In the genomic region with DNA sequence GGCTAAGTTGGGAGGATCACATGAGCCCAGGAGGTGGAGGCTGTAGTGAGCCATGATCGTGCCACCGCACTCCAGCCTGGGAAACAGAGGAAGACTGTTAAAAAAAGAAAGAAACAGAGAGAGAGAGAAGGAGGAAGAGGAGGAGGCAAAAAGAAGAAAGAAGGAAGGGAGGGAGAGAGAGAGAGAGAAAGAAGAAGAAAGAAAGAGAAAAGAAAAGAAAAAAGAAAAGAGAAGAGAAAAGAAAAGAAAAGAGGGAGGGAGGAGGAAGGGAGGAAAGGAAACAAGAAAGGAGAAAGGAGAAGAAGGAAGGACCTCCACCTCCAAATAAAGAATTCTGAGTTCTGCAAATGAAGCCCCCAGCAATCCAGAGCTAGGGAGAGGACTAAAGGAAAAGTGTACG, we compare ENCODE assay signal across 14 cellular contexts.
DNase-seq lines count a peak whose midpoint lies in the region; ATAC-seq and TF ChIP-seq lines count a peak whose summit lies in the region.
"Had no signal": no experiment of that assay in that cellular context is flagged by ENCODE, and none has a peak within 500 bp of the region (broad histone marks: within the 10 kb centered on the region; RNA-seq: fewer than 3 reads in every experiment).

No MANE protein-coding gene starts in this region.

- no peaks in the 10 kb centered on the region for H3K27me3 Mint-ChIP-seq in activated naive CD8-positive, alpha-beta T cell
- H3K27me3 Mint-ChIP-seq in activated naive CD8-positive, alpha-beta T cell treated with anti-CD3 and anti-CD28 coated beads, Interleukin-2, amount 50 U/mL, for 24 hours = no peaks in the 10 kb centered on the region
- no peaks in the 10 kb centered on the region for H3K27me3 Mint-ChIP-seq in memory B cell

- H3K4me1 ChIP-seq in HEK293 (ENCODE audit: control insufficient read depth, insufficient read depth, low read length) = no peaks in the 10 kb centered on the region
- H3K4me1 ChIP-seq in stomach = peaks cover 34 to 78% (median 51%) of the 10 kb centered on the region in 4 donors

- H3K36me3 Mint-ChIP-seq in activated naive CD8-positive, alpha-beta T cell = peaks cover 9% of the 10 kb centered on the region
- H3K36me3 Mint-ChIP-seq in activated naive CD8-positive, alpha-beta T cell treated with anti-CD3 and anti-CD28 coated beads, Interleukin-2, amount 50 U/mL, for 24 hours (ENCODE audit: low read depth) = peaks cover 24% of the 10 kb centered on the region
- peaks cover 21% of the 10 kb centered on the region for H3K36me3 Mint-ChIP-seq in memory B cell

- TF ChIP-seq POLR2A in stomach (IDR thresholded peaks at IDR 0.05) = no peak

- no peak overlapping the region for H3K27ac ChIP-seq in HEK293 (ENCODE audit: extremely low read depth, low read depth, low read length)
- H3K27ac ChIP-seq in stomach = peak overlapping the region in 3 of 5 donors; percentile 4 to 85 (median 49)
- H3K27ac ChIP-seq in coronary artery = no peak overlapping the region

- intact Hi-C loops in stomach (cut with DNase I; ENCODE audit: low total_unique reads) = loop anchor here (5.0 kb wide), 1 partner anchor 197 kb away; no protein-coding TSS in a partner anchor

- no peak for ATAC-seq in activated naive CD8-positive, alpha-beta T cell treated with anti-CD3 and anti-CD28 coated beads, Interleukin-2, amount 50 U/mL, for 24 hours
- ATAC-seq in memory B cell (ENCODE audit: low read depth) (no peak), GM21737 (IDR thresholded peaks at IDR 0.05; ENCODE audit: unreplicated experiment) (no peak)
- ATAC-seq: GM12878 had no signal

- no peak overlapping the region for H3K4me3 Mint-ChIP-seq in activated naive CD8-positive, alpha-beta T cell
- no peak overlapping the region for H3K4me3 Mint-ChIP-seq in activated naive CD8-positive, alpha-beta T cell treated with anti-CD3 and anti-CD28 coated beads, Interleukin-2, amount 50 U/mL, for 24 hours
- H3K4me3 Mint-ChIP-seq in memory B cell = no peak overlapping the region

- CTCF ChIA-PET in HEK293 (lab: Yijun Ruan, JAX) = interaction anchor here (0.5 to 2.0 kb wide), 4 partner anchors 11 to 222 kb away, joined by 3 to 6 read pairs (median 6); a partner anchor contains a TSS

- no peaks in the 10 kb centered on the region for H3K27me3 ChIP-seq in stomach

- no peak for TF ChIP-seq CTCF in HEK293 (tag by site-specific recombination; IDR thresholded peaks at IDR 0.05)
- TF ChIP-seq CTCF in stomach (IDR thresholded peaks at IDR 0.05) = no peak
- no peak for TF ChIP-seq CTCF in coronary artery (IDR thresholded peaks at IDR 0.05)

- DNase-seq in activated naive CD8-positive, alpha-beta T cell treated with anti-CD3 and anti-CD28 coated beads, Interleukin-2, amount 50 U/mL, for 24 hours = no peak
- DNase-seq in memory B cell (ENCODE audit: low spot score in 2 of 2) = no peak
- DNase-seq in stomach = no peak
- DNase-seq in stimulated activated CD4-positive, alpha-beta T cell treated with anti-CD3 and anti-CD28 coated beads, Interleukin-4, amount 100 ng/mL, for 4 hours = no peak
- no peak for DNase-seq in coronary artery (ENCODE audit: low spot score)
- DNase-seq: HCEC 1CT, NCI-H1930, NCI-H2171, NCI-H446 treated with DMSO at 0.1 percent for 48 hours, NCI-H774 had no signal

- peaks cover 65% of the 10 kb centered on the region for H3K4me1 Mint-ChIP-seq in activated naive CD8-positive, alpha-beta T cell (ENCODE audit: low read depth)
- H3K4me1 Mint-ChIP-seq in activated naive CD8-positive, alpha-beta T cell treated with anti-CD3 and anti-CD28 coated beads, Interleukin-2, amount 50 U/mL, for 24 hours = peaks cover 72% of the 10 kb centered on the region
- peaks cover 40% of the 10 kb centered on the region for H3K4me1 Mint-ChIP-seq in memory B cell

- H3K36me3 ChIP-seq in HEK293 (ENCODE audit: control insufficient read depth in 2 of 2, insufficient read depth in 1 of 2, low read length in 2 of 2) (no peaks in the 10 kb centered on the region), stomach (peaks cover 0 to 16% (median 8%) of the 10 kb centered on the region in 4 donors)

- no peak for TF ChIP-seq EP300 in stomach (IDR thresholded peaks at IDR 0.05)

- WGBS in stomach, 5 donors = 93 to 96% (median 96%) methylated on average over 3 of the region's 3 CpGs

- H3K9me3 Mint-ChIP-seq in activated naive CD8-positive, alpha-beta T cell (ENCODE audit: low read depth) = no peaks in the 10 kb centered on the region
- no peaks in the 10 kb centered on the region for H3K9me3 Mint-ChIP-seq in activated naive CD8-positive, alpha-beta T cell treated with anti-CD3 and anti-CD28 coated beads, Interleukin-2, amount 50 U/mL, for 24 hours
- peaks cover 3% of the 10 kb centered on the region for H3K9me3 Mint-ChIP-seq in memory B cell

- H3K9me3 ChIP-seq in HEK293 (ENCODE audit: control insufficient read depth, insufficient read depth, low read depth, low read length) = no peaks in the 10 kb centered on the region
- no peaks in the 10 kb centered on the region for H3K9me3 ChIP-seq in stomach

- POLR2A ChIA-PET in HEK293 (lab: Yijun Ruan, JAX) = no interaction called here

- H3K27ac Mint-ChIP-seq in activated naive CD8-positive, alpha-beta T cell = peak overlapping the region; percentile 96
- no peak overlapping the region for H3K27ac Mint-ChIP-seq in activated naive CD8-positive, alpha-beta T cell treated with anti-CD3 and anti-CD28 coated beads, Interleukin-2, amount 50 U/mL, for 24 hours
- H3K27ac Mint-ChIP-seq in memory B cell = peak overlapping the region; percentile 12

- H3K4me3 ChIP-seq in HEK293 (ENCODE audit: low read depth, low read length) (no peak overlapping the region), stomach (no peak overlapping the region), coronary artery (no peak overlapping the region)
- H3K4me3 ChIP-seq: GM12878 had no signal

TF ChIP-seq in HEK293, 187 proteins besides CTCF, POLR2A, EP300 and RAD21:
- TF ChIP-seq, protein P1, sequence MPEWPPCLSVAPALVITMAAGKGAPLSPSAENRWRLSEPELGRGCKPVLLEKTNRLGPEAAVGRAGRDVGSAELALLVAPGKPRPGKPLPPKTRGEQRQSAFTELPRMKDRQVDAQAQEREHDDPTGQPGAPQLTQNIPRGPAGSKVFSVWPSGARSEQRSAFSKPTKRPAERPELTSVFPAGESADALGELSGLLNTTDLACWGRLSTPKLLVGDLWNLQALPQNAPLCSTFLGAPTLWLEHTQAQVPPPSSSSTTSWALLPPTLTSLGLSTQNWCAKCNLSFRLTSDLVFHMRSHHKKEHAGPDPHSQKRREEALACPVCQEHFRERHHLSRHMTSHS (tag by site-specific recombination; IDR thresholded peaks at IDR 0.05) = no peak
- TF ChIP-seq HOXC10 (CRISPR knock-in tag; IDR thresholded peaks at IDR 0.05) (no peak), ZEB2 (tag by site-specific recombination; IDR thresholded peaks at IDR 0.05) (no peak), ZNF701 (tag by site-specific recombination; IDR thresholded peaks at IDR 0.05) (no peak), ZNF366 (tag by site-specific recombination; conservative IDR thresholded peaks at IDR 0.05) (peak; percentile 88), PRDM1 (tag by site-specific recombination; IDR thresholded peaks at IDR 0.05) (peak; percentile 81)
- TF ChIP-seq, protein P2, sequence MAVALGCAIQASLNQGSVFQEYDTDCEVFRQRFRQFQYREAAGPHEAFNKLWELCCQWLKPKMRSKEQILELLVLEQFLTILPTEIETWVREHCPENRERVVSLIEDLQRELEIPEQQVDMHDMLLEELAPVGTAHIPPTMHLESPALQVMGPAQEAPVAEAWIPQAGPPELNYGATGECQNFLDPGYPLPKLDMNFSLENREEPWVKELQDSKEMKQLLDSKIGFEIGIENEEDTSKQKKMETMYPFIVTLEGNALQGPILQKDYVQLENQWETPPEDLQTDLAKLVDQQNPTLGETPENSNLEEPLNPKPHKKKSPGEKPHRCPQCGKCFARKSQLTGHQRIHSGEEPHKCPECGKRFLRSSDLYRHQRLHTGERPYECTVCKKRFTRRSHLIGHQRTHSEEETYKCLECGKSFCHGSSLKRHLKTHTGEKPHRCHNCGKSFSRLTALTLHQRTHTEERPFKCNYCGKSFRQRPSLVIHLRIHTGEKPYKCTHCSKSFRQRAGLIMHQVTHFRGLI (tag by site-specific recombination; IDR thresholded peaks at IDR 0.05) = no peak
TF ChIP-seq in HEK293: peak in this region for 2.

Comparison
In these comparisons a context has a peak if more than half of its experiments do, and no peak if none do; other contexts are left out.
1. H3K27ac ChIP-seq: peak in stomach (3 of 5); none in HEK293 (single experiment) and coronary artery (0 of 2).